ENCODE assay signal across 1 cellular context in the genomic region with DNA sequence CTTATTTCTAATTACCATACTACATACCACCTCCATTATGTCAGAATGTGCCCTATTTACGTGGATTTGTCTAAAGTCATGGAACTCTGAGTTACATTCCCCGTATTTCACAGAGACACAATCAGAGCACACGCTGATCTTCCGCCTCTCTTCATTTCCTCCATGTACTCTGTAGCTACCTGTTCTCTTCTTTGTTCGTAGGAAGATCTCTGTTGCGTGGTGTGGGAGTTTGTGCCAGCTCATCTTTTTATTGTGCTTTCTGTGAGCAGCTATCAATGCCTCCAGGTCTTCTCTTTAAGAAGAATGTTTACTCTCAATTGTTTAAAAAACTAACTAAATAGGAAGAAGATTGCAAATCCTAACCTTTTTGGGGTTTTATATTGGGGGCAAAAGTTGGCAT.
TF ChIP-seq lines count a peak whose summit lies in the region.

No MANE protein-coding gene starts in this region.

TF ChIP-seq in A549, 52 proteins besides CTCF, POLR2A, EP300 and RAD21:
- peak; percentile 5 for TF ChIP-seq MAFK (IDR thresholded peaks at IDR 0.05; ENCODE audit: partially characterized antibody)
- TF ChIP-seq CBX2 (IDR thresholded peaks at IDR 0.05; ENCODE audit: borderline replicate concordance, low read depth) = no peak
